ENCODE assay signal across 1 cellular context in genomic region chr1:230972855-230973271, GRCh38.
TF ChIP-seq lines count a peak whose summit lies in the region.

No MANE protein-coding gene starts in this region.

TF ChIP-seq in WTC11, 78 proteins besides CTCF, POLR2A, EP300 and RAD21 (continued from another document):
- no peak for TF ChIP-seq FOXP4 (CRISPR knock-in tag; IDR thresholded peaks at IDR 0.05)
- TF ChIP-seq NFYB (CRISPR knock-in tag; conservative IDR thresholded peaks at IDR 0.05; ENCODE audit: low read depth): no peak
- no peak for TF ChIP-seq FOXP1 (CRISPR knock-in tag; IDR thresholded peaks at IDR 0.05; ENCODE audit: borderline replicate concordance)
- no peak for TF ChIP-seq USF2 (CRISPR knock-in tag; IDR thresholded peaks at IDR 0.05)
